15 cellular contexts compared by ENCODE assay signal in genomic region chr9:99038396-99038795, GRCh38.
"Had no signal": no experiment of that assay in that cellular context is flagged by ENCODE, and none has a peak within 500 bp of the region (broad histone marks: within the 10 kb centered on the region; RNA-seq: fewer than 3 reads in every experiment).

No MANE protein-coding gene starts in this region.

- ATAC-seq: esophagus mucosa; left ventricle myocardium superior; pancreas; stimulated activated naive B cell treated with anti-CD40 and anti-IgM and Interleukin-4, amounts not matched to agents 10 μg/mL and 1 μg/mL and 100 μg/mL, for 72 hours had no signal

- H3K4me3 Mint-ChIP-seq: activated CD4-positive, alpha-beta T cell treated with anti-CD3 and anti-CD28 coated beads, Interleukin-2, amount 10 ng/mL, durations not matched to agents 7 days and 5 days; activated naive CD8-positive, alpha-beta T cell treated with anti-CD3 and anti-CD28 coated beads, Interleukin-2, amount 10 ng/mL, durations not matched to agents 7 days and 5 days; memory B cell; nephron progenitor cell; stimulated activated naive B cell treated with anti-CD40 and anti-IgM and Interleukin-4, amounts not matched to agents 10 μg/mL and 1 μg/mL and 100 μg/mL, for 72 hours had no signal

- H3K27me3 Mint-ChIP-seq: activated naive CD8-positive, alpha-beta T cell treated with anti-CD3 and anti-CD28 coated beads, Interleukin-2, amount 10 ng/mL, durations not matched to agents 7 days and 5 days; memory B cell had no signal

- H3K27ac ChIP-seq: pancreas, transverse colon had no signal

- H3K36me3 ChIP-seq: pancreas, transverse colon had no signal

- H3K27me3 ChIP-seq: pancreas, transverse colon had no signal

- H3K4me3 ChIP-seq: pancreas, transverse colon had no signal

- DNase-seq: activated CD4-positive, alpha-beta T cell treated with anti-CD3 and anti-CD28 coated beads, Interleukin-2, amount 10 ng/mL, durations not matched to agents 7 days and 5 days; activated CD8-positive, alpha-beta memory T cell treated with anti-CD3 and anti-CD28 coated beads, Interleukin-2, amount 50 U/mL, for 48 hours; activated naive CD8-positive, alpha-beta T cell treated with anti-CD3 and anti-CD28 coated beads, Interleukin-2, amount 10 ng/mL, durations not matched to agents 7 days and 5 days; hippocampal formation; kidney; left ventricle myocardium superior; nephron progenitor cell; pancreas; stimulated activated CD4-positive, alpha-beta T cell treated with anti-CD3 and anti-CD28 coated beads, Interleukin-15, amount 100 ng/mL, for 24 hours; stimulated activated CD4-positive, alpha-beta T cell treated with anti-CD3 and anti-CD28 coated beads, Interleukin-4, amount 100 ng/mL, for 1 hour; stimulated activated naive B cell treated with anti-CD40 and anti-IgM and Interleukin-4, amounts not matched to agents 10 μg/mL and 1 μg/mL and 100 μg/mL, for 72 hours; SW 1271; transverse colon had no signal

- H3K36me3 Mint-ChIP-seq: activated naive CD8-positive, alpha-beta T cell treated with anti-CD3 and anti-CD28 coated beads, Interleukin-2, amount 10 ng/mL, durations not matched to agents 7 days and 5 days; memory B cell; stimulated activated naive B cell treated with anti-CD40 and anti-IgM and Interleukin-4, amounts not matched to agents 10 μg/mL and 1 μg/mL and 100 μg/mL, for 72 hours had no signal

- H3K4me1 ChIP-seq: pancreas had no signal

- H3K9me3 ChIP-seq: pancreas, transverse colon had no signal

- H3K27ac Mint-ChIP-seq: activated CD4-positive, alpha-beta T cell treated with anti-CD3 and anti-CD28 coated beads, Interleukin-2, amount 10 ng/mL, durations not matched to agents 7 days and 5 days; activated naive CD8-positive, alpha-beta T cell treated with anti-CD3 and anti-CD28 coated beads, Interleukin-2, amount 10 ng/mL, durations not matched to agents 7 days and 5 days; memory B cell; nephron progenitor cell; stimulated activated naive B cell treated with anti-CD40 and anti-IgM and Interleukin-4, amounts not matched to agents 10 μg/mL and 1 μg/mL and 100 μg/mL, for 72 hours had no signal

- H3K9me3 Mint-ChIP-seq: activated CD4-positive, alpha-beta T cell treated with anti-CD3 and anti-CD28 coated beads, Interleukin-2, amount 10 ng/mL, durations not matched to agents 7 days and 5 days; activated naive CD8-positive, alpha-beta T cell treated with anti-CD3 and anti-CD28 coated beads, Interleukin-2, amount 10 ng/mL, durations not matched to agents 7 days and 5 days; memory B cell; nephron progenitor cell; stimulated activated naive B cell treated with anti-CD40 and anti-IgM and Interleukin-4, amounts not matched to agents 10 μg/mL and 1 μg/mL and 100 μg/mL, for 72 hours had no signal
